In genomic region chr19:44451687-44452086, GRCh38 we compare ENCODE assay signal across 6 cellular contexts.
"Had no signal": no experiment of that assay in that cellular context is flagged by ENCODE, and none has a peak within 500 bp of the region (broad histone marks: within the 10 kb centered on the region; RNA-seq: fewer than 3 reads in every experiment).

No MANE protein-coding gene starts in this region.

- H3K4me3 ChIP-seq: GM23338, K562 had no signal

- H2AFZ ChIP-seq: GM23338 had no signal

- H3K27ac ChIP-seq: HL-60 had no signal

- H3K4me2 ChIP-seq: GM23338 had no signal

- ATAC-seq: GM23338, K562 had no signal

- DNase-seq: H9, HCEC 1CT, IMR-90 had no signal

- H3K27ac Mint-ChIP-seq: GM23338, H9 had no signal

- H3K4me3 Mint-ChIP-seq: GM23338, H9 had no signal
